11 cellular contexts compared by ENCODE assay signal in genomic region chr5:178786859-178787499, GRCh38. TPM values are rescaled to one million over a fixed set of nuclear protein-coding genes. Genes with fewer than 3 reads are reported as not detected.
DNase-seq lines count a peak whose midpoint lies in the region; ATAC-seq and TF ChIP-seq lines count a peak whose summit lies in the region.
"Had no signal": no experiment of that assay in that cellular context is flagged by ENCODE, and none has a peak within 500 bp of the region (broad histone marks: within the 10 kb centered on the region; RNA-seq: fewer than 3 reads in every experiment).

No MANE protein-coding gene starts in this region.

- H3K4me1 ChIP-seq in smooth muscle cell (ENCODE audit: low read depth): peaks cover 8% of the 10 kb centered on the region

- no peak overlapping the region for H2AFZ ChIP-seq in smooth muscle cell (ENCODE audit: low read depth)

- 22% methylated on average over 9 of the region's 9 CpGs for WGBS in smooth muscle cell (ENCODE audit: low lambda C conversion rate)

- H3K36me3 ChIP-seq in smooth muscle cell (ENCODE audit: low read depth): no peaks in the 10 kb centered on the region

- no peaks in the 10 kb centered on the region for H3K9me3 ChIP-seq in smooth muscle cell (replicated peaks; ENCODE audit: low read depth)

- no peak overlapping the region for H3K4me3 ChIP-seq in fibroblast of villous mesenchyme (ENCODE audit: low read depth, low read length)
- no peak overlapping the region for H3K4me3 ChIP-seq in smooth muscle cell

- TF ChIP-seq CTCF in fibroblast of villous mesenchyme (IDR thresholded peaks at IDR 0.05; ENCODE audit: insufficient read depth, low read depth, low read length) (no peak), smooth muscle cell (IDR thresholded peaks at IDR 0.05; ENCODE audit: borderline replicate concordance, insufficient read depth, poor library complexity, severe bottlenecking) (no peak)

- DNase-seq in DMS53 (lab: John Stamatoyannopoulos, UW) (peak; percentile 44), DMS53 treated with DMSO at 0.1 percent for 48 hours (lab: John Stamatoyannopoulos, UW; ENCODE audit: unreplicated experiment) (no peak), RPMI7951 (ENCODE audit: low read depth) (peak; percentile 83), fibroblast of villous mesenchyme (ENCODE audit: low read depth) (peak; percentile 54), smooth muscle cell (lab: John Stamatoyannopoulos, UW; ENCODE audit: unreplicated experiment) (no peak), NCI-H345 (lab: John Stamatoyannopoulos, UW) (no peak)
- DNase-seq: activated T-cell treated with anti-CD3 and anti-CD28 coated beads for 4 hours, NCI-H69 had no signal

- H3K79me2 ChIP-seq in smooth muscle cell (ENCODE audit: low read depth): no peaks in the 10 kb centered on the region

- H3K9ac ChIP-seq in smooth muscle cell (ENCODE audit: low read depth): peak overlapping the region; percentile 49

- no peaks in the 10 kb centered on the region for H4K20me1 ChIP-seq in smooth muscle cell (ENCODE audit: low read depth)

- H3K4me2 ChIP-seq in smooth muscle cell: peak overlapping the region; percentile 79

- no peak for ATAC-seq in HG03045 (IDR thresholded peaks at IDR 0.05; ENCODE audit: unreplicated experiment)
- no peak for ATAC-seq in HG03354 (IDR thresholded peaks at IDR 0.05; ENCODE audit: poor library complexity, severe bottlenecking, unreplicated experiment)

- H3F3A ChIP-seq in smooth muscle cell (ENCODE audit: low read depth): peaks cover 13% of the 10 kb centered on the region

- H3K27me3 ChIP-seq in smooth muscle cell (ENCODE audit: low read depth): no peaks in the 10 kb centered on the region

- H3K27ac ChIP-seq in smooth muscle cell (ENCODE audit: low read depth): peak overlapping the region; percentile 79
- H3K27ac ChIP-seq: 22Rv1 had no signal

RNA-seq across cellular contexts. Expression of gene ZNF354A, which starts 56.5 kb away (rescaled TPM):
- total RNA-seq in RPMI7951 (2014; rRNA removed; shearing (Covaris generic)): 5.0 and 7.7 TPM in 2 replicates
- total RNA-seq in fibroblast of villous mesenchyme (8.7 and 9.9 TPM in 2 replicates), smooth muscle cell (12.7 and 14.5 TPM in 2 replicates)
- polyA plus RNA-seq in smooth muscle cell: 8.0 and 10.0 TPM in 2 replicates

Comparison
In these comparisons a context has a peak if more than half of its experiments do, and no peak if none do; other contexts are left out.
1. DNase-seq: peak in DMS53 (single experiment), RPMI7951 (single experiment) and fibroblast of villous mesenchyme (single experiment); none in DMS53 treated with DMSO at 0.1 percent for 48 hours (single experiment), smooth muscle cell (single experiment) and NCI-H345 (single experiment).